ENCODE assay signal across 10 cellular contexts in the genomic region with DNA sequence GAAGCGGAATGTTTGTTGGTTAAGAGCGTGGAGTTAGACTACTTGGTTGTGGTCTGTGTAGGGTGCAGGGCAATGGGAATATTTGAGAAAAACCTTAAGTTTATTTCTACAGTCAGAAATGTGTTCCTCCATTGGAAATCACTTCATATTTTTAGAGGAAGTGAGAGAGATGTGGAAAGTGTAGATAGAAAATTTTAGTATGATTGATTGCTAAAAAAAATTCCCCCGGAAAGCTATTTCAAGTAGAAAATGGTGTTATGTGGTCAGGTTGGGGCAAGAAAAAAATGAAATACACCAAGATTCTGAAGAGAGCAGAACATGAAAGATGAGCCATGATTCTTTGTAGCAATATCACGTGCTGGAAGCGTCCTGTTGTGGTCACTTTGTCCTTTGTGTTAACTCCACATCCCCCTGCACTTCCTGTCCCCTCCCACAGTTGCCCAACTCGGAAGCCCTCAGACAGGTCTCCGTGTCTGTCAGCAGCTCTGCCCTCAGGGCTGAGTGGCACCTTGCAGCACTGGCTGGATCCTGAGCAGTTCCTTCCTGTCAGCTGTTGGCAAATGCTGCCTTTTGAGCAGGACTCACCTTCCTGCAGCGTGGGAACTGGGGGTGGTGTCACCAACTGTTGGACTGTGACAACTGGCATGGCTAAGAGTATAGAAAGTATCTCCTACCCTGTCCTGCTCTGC.
DNase-seq lines count a peak whose midpoint lies in the region; ATAC-seq and TF ChIP-seq lines count a peak whose summit lies in the region.
"Had no signal": no experiment of that assay in that cellular context is flagged by ENCODE, and none has a peak within 500 bp of the region (broad histone marks: within the 10 kb centered on the region; RNA-seq: fewer than 3 reads in every experiment).

No MANE protein-coding gene starts in this region.

- no peak for TF ChIP-seq POLR2A in vagina (IDR thresholded peaks at IDR 0.05)

- no peak overlapping the region for H3K27ac ChIP-seq in vagina
- H3K27ac ChIP-seq: C4-2B had no signal

- H3K4me1 ChIP-seq in vagina: no peaks in the 10 kb centered on the region

- H3K9me3 ChIP-seq in vagina: no peaks in the 10 kb centered on the region

- intact Hi-C loops in cardiac septum (cut with DNase I): no loop called here
- intact Hi-C loops in left ventricle myocardium superior (cut with micrococcal nuclease): no loop called here
- intact Hi-C loops in vagina (cut with DNase I): no loop called here
- intact Hi-C loops in posterior cingulate gyrus (cut with DNase I): no loop called here

- no peaks in the 10 kb centered on the region for H3K36me3 ChIP-seq in vagina

- ATAC-seq in left ventricle myocardium superior (no peak), HG03097 (IDR thresholded peaks at IDR 0.05; ENCODE audit: low FRiP score, unreplicated experiment) (peak; percentile 64)

- DNase-seq in cardiac septum (ENCODE audit: low spot score) (peak; percentile 91), left ventricle myocardium superior (no peak), UCSD-AML1 (lab: John Stamatoyannopoulos, UW; ENCODE audit: unreplicated experiment) (peak; percentile 90), vagina (ENCODE audit: extremely low spot score in 2 of 2) (peak; percentile 67 to 82), posterior cingulate gyrus (no peak), occipital lobe (lab: John Stamatoyannopoulos, UW) (no peak)
- no peak for DNase-seq in activated naive CD4-positive, alpha-beta T cell treated with Interleukin-2 at 50 U/mL for 16 hours
- DNase-seq: naive B cell had no signal

- TF ChIP-seq CTCF in vagina (IDR thresholded peaks at IDR 0.05): no peak

- H3K4me3 ChIP-seq in vagina: no peak overlapping the region

- no peaks in the 10 kb centered on the region for H3K27me3 ChIP-seq in vagina

Comparison
In these comparisons a context has a peak if more than half of its experiments do, and no peak if none do; other contexts are left out.
1. DNase-seq: peak in cardiac septum (single experiment), UCSD-AML1 (single experiment) and vagina (2 of 2); none in left ventricle myocardium superior (single experiment), posterior cingulate gyrus (0 of 10), activated naive CD4-positive, alpha-beta T cell treated with Interleukin-2 at 50 U/mL for 16 hours (single experiment) and occipital lobe (single experiment).